1 cellular context compared by ENCODE assay signal in the genomic region with DNA sequence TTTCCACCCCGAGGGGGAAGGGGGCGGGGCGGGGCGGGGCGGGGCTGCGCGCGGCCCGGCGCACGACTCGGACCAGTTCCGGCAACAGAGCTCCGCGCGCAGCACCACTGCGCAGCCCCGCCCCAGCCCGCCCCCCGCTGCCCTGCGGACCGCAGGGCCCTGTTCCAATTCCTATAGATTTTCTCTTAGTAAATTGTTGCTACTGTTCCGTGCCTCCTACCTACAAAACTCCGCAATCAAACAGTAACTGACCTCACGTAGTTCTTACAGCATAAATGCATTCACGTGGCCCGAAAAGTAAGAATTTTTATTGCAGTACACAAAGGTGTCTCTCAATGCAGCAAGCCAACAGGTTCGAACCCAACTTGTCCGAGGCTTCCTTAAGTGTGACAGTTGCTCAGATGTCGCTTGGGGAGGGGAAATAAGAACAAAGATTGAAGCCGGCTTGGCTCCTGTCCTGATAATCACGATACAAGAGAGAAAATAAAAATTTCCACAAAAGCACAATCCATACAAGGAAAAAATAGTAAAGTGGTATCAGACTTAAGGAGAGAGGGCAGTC.
TF ChIP-seq lines count a peak whose summit lies in the region.

No MANE protein-coding gene starts in this region.

TF ChIP-seq in GM23338, 12 proteins besides CTCF, POLR2A, EP300 and RAD21 (continued from another document):
- TF ChIP-seq, protein P1, sequence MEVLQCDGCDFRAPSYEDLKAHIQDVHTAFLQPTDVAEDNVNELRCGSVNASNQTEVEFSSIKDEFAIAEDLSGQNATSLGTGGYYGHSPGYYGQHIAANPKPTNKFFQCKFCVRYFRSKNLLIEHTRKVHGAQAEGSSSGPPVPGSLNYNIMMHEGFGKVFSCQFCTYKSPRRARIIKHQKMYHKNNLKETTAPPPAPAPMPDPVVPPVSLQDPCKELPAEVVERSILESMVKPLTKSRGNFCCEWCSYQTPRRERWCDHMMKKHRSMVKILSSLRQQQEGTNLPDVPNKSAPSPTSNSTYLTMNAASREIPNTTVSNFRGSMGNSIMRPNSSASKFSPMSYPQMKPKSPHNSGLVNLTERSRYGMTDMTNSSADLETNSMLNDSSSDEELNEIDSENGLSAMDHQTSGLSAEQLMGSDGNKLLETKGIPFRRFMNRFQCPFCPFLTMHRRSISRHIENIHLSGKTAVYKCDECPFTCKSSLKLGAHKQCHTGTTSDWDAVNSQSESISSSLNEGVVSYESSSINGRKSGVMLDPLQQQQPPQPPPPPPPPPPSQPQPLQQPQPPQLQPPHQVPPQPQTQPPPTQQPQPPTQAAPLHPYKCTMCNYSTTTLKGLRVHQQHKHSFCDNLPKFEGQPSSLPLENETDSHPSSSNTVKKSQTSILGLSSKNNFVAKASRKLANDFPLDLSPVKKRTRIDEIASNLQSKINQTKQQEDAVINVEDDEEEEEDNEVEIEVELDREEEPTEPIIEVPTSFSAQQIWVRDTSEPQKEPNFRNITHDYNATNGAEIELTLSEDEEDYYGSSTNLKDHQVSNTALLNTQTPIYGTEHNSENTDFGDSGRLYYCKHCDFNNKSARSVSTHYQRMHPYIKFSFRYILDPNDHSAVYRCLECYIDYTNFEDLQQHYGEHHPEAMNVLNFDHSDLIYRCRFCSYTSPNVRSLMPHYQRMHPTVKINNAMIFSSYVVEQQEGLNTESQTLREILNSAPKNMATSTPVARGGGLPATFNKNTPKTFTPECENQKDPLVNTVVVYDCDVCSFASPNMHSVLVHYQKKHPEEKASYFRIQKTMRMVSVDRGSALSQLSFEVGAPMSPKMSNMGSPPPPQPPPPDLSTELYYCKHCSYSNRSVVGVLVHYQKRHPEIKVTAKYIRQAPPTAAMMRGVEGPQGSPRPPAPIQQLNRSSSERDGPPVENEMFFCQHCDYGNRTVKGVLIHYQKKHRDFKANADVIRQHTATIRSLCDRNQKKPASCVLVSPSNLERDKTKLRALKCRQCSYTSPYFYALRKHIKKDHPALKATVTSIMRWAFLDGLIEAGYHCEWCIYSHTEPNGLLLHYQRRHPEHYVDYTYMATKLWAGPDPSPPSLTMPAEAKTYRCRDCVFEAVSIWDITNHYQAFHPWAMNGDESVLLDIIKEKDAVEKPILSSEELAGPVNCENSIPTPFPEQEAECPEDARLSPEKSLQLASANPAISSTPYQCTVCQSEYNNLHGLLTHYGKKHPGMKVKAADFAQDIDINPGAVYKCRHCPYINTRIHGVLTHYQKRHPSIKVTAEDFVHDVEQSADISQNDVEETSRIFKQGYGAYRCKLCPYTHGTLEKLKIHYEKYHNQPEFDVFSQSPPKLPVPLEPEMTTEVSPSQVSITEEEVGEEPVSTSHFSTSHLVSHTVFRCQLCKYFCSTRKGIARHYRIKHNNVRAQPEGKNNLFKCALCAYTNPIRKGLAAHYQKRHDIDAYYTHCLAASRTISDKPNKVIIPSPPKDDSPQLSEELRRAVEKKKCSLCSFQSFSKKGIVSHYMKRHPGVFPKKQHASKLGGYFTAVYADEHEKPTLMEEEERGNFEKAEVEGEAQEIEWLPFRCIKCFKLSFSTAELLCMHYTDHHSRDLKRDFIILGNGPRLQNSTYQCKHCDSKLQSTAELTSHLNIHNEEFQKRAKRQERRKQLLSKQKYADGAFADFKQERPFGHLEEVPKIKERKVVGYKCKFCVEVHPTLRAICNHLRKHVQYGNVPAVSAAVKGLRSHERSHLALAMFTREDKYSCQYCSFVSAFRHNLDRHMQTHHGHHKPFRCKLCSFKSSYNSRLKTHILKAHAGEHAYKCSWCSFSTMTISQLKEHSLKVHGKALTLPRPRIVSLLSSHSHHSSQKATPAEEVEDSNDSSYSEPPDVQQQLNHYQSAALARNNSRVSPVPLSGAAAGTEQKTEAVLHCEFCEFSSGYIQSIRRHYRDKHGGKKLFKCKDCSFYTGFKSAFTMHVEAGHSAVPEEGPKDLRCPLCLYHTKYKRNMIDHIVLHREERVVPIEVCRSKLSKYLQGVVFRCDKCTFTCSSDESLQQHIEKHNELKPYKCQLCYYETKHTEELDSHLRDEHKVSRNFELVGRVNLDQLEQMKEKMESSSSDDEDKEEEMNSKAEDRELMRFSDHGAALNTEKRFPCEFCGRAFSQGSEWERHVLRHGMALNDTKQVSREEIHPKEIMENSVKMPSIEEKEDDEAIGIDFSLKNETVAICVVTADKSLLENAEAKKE (CRISPR knock-in tag; IDR thresholded peaks at IDR 0.05) = no peak
- TF ChIP-seq ZNF114 (CRISPR knock-in tag; IDR thresholded peaks at IDR 0.05) (no peak), POLR2AphosphoS5 (IDR thresholded peaks at IDR 0.05; ENCODE audit: low read depth) (no peak), JUNB (IDR thresholded peaks at IDR 0.05; ENCODE audit: unreplicated experiment) (no peak), EZH2 (IDR thresholded peaks at IDR 0.05; ENCODE audit: low read depth, unreplicated experiment) (no peak), EZH2phosphoT487 (IDR thresholded peaks at IDR 0.05; ENCODE audit: unreplicated experiment) (no peak)
- TF ChIP-seq, protein P2, sequence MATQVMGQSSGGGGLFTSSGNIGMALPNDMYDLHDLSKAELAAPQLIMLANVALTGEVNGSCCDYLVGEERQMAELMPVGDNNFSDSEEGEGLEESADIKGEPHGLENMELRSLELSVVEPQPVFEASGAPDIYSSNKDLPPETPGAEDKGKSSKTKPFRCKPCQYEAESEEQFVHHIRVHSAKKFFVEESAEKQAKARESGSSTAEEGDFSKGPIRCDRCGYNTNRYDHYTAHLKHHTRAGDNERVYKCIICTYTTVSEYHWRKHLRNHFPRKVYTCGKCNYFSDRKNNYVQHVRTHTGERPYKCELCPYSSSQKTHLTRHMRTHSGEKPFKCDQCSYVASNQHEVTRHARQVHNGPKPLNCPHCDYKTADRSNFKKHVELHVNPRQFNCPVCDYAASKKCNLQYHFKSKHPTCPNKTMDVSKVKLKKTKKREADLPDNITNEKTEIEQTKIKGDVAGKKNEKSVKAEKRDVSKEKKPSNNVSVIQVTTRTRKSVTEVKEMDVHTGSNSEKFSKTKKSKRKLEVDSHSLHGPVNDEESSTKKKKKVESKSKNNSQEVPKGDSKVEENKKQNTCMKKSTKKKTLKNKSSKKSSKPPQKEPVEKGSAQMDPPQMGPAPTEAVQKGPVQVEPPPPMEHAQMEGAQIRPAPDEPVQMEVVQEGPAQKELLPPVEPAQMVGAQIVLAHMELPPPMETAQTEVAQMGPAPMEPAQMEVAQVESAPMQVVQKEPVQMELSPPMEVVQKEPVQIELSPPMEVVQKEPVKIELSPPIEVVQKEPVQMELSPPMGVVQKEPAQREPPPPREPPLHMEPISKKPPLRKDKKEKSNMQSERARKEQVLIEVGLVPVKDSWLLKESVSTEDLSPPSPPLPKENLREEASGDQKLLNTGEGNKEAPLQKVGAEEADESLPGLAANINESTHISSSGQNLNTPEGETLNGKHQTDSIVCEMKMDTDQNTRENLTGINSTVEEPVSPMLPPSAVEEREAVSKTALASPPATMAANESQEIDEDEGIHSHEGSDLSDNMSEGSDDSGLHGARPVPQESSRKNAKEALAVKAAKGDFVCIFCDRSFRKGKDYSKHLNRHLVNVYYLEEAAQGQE (IDR thresholded peaks at IDR 0.05; ENCODE audit: unreplicated experiment) = no peak
